11 cellular contexts compared by ENCODE assay signal in the genomic region with DNA sequence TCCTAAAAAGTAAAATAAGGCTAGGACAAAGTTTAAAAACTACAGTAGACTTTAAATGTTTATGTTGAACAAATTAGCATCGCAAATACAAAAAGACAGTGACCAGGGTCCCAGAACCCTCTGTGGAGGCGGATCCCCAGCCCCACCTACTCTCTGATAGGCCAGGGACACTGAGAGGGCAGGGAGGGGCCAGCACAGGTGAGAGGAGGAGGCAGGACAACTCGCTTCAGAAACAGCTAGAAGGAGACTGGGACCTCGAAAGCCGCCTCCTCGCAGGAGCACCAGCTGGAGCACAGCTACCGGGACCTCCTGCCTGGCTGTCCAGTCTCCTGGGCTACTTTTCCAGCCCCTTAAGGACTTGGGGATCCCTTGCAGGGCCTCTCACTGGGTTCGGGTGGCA. TPM values are rescaled to one million over a fixed set of nuclear protein-coding genes. Genes with fewer than 3 reads are reported as not detected.
DNase-seq lines count a peak whose midpoint lies in the region; ATAC-seq and TF ChIP-seq lines count a peak whose summit lies in the region.
"Had no signal": no experiment of that assay in that cellular context is flagged by ENCODE, and none has a peak within 500 bp of the region (broad histone marks: within the 10 kb centered on the region; RNA-seq: fewer than 3 reads in every experiment).

No MANE protein-coding gene starts in this region.

- no peak overlapping the region for H3K27ac Mint-ChIP-seq in Calu3 (ENCODE audit: unreplicated experiment)
- H3K27ac Mint-ChIP-seq in endodermal cell = peak overlapping the region; percentile 35

- WGBS in endodermal cell (ENCODE audit: insufficient coverage in 1 of 2, insufficient read length in 1 of 2), 2 experiments = 62 to 70% methylated on average over 6 to 8 of the region's 8 CpGs
- WGBS in aorta, 2 donors = 83 to 88% methylated on average over 8 of the region's 8 CpGs

- DNase-seq in Calu3 (no peak), HPDE6-E6E7 (ENCODE audit: extremely low spot score) (peak; percentile 22), endodermal cell (peak; percentile 93), mucosa of descending colon (peak; percentile 50 to 64 (median 60)), aorta (no peak)
- DNase-seq: ovary; stimulated activated naive CD8-positive, alpha-beta T cell treated with anti-CD3 and anti-CD28 coated beads, Interleukin-15, amount 100 ng/mL, for 72 hours had no signal

- peaks cover 5% of the 10 kb centered on the region for H3K36me3 Mint-ChIP-seq in Calu3 (ENCODE audit: insufficient read depth, unreplicated experiment)
- peaks cover 22% of the 10 kb centered on the region for H3K36me3 Mint-ChIP-seq in endodermal cell (ENCODE audit: low read depth)

- TF ChIP-seq CTCF in Calu3 (IDR thresholded peaks at IDR 0.05; ENCODE audit: unreplicated experiment) (no peak), endodermal cell (conservative IDR thresholded peaks at IDR 0.05) (no peak), mucosa of descending colon (IDR thresholded peaks at IDR 0.05) (no peak)

- H3K4me3 Mint-ChIP-seq in Calu3 (ENCODE audit: low read depth, unreplicated experiment) = peak overlapping the region; percentile 67
- peak overlapping the region; percentile 67 for H3K4me3 Mint-ChIP-seq in endodermal cell

- H3K4me3 ChIP-seq in endodermal cell (ENCODE audit: low read length) (peak overlapping the region; percentile 74), mucosa of descending colon (no peak overlapping the region), aorta (ENCODE audit: low read length in 2 of 2) (no peak overlapping the region)

- no peaks in the 10 kb centered on the region for H3K9me3 ChIP-seq in endodermal cell (ENCODE audit: control insufficient read depth, low read length)
- no peaks in the 10 kb centered on the region for H3K9me3 ChIP-seq in mucosa of descending colon
- no peaks in the 10 kb centered on the region for H3K9me3 ChIP-seq in aorta (ENCODE audit: control insufficient read depth, low read length)
- H3K9me3 ChIP-seq: ovary had no signal

- H3K9me3 Mint-ChIP-seq in Calu3 (ENCODE audit: low read depth, unreplicated experiment) (no peaks in the 10 kb centered on the region), endodermal cell (no peaks in the 10 kb centered on the region)
- H3K9me3 Mint-ChIP-seq: stimulated activated naive CD8-positive, alpha-beta T cell treated with anti-CD3 and anti-CD28 coated beads, Interleukin-15, amount 100 ng/mL, for 72 hours had no signal

- BruUV-seq in Calu3 (replicated peaks; lab: Mats Ljungman, UMichigan) = no TSS peak

- H3K27me3 ChIP-seq in endodermal cell (ENCODE audit: control insufficient read depth, insufficient read depth, low read length, poor library complexity, severe bottlenecking) = no peaks in the 10 kb centered on the region
- no peaks in the 10 kb centered on the region for H3K27me3 ChIP-seq in aorta (ENCODE audit: control insufficient read depth in 1 of 2, insufficient read depth in 2 of 2, low read length in 1 of 2)
- H3K27me3 ChIP-seq: ovary had no signal

- peaks cover 7% of the 10 kb centered on the region for H3K36me3 ChIP-seq in endodermal cell (ENCODE audit: control insufficient read depth, insufficient read depth, low read length)
- no peaks in the 10 kb centered on the region for H3K36me3 ChIP-seq in mucosa of descending colon (ENCODE audit: low read depth)
- H3K36me3 ChIP-seq in aorta (ENCODE audit: control insufficient read depth in 1 of 2, insufficient read depth in 2 of 2, low read length in 1 of 2) = no peaks in the 10 kb centered on the region
- H3K36me3 ChIP-seq: ovary had no signal

- H3K4me1 ChIP-seq in endodermal cell (ENCODE audit: control insufficient read depth, insufficient read depth, low read length) (no peaks in the 10 kb centered on the region), mucosa of descending colon (ENCODE audit: low read depth) (no peaks in the 10 kb centered on the region), aorta (ENCODE audit: control insufficient read depth in 1 of 2, insufficient read depth in 2 of 2, low read length in 2 of 2) (no peaks in the 10 kb centered on the region)

- no peak overlapping the region for H3K9ac ChIP-seq in endodermal cell (ENCODE audit: extremely low read depth, low read length, poor library complexity, severe bottlenecking)

- H3K4me1 Mint-ChIP-seq in Calu3 (ENCODE audit: low read depth, unreplicated experiment) (no peaks in the 10 kb centered on the region), endodermal cell (peaks cover 18% of the 10 kb centered on the region)

- CTCF ChIA-PET in Calu3 (lab: Charles Lee) = interaction anchor here (0.5 to 0.6 kb wide), 2 partner anchors 74 to 261 kb away, joined by 4 to 5 read pairs; no protein-coding TSS in a partner anchor

- ATAC-seq in mucosa of descending colon (peak; percentile 80), GM18520 (IDR thresholded peaks at IDR 0.05; ENCODE audit: unreplicated experiment) (no peak), HG03439 (IDR thresholded peaks at IDR 0.05; ENCODE audit: unreplicated experiment) (no peak), aorta (ENCODE audit: low FRiP score) (no peak)

- H3K27me3 Mint-ChIP-seq in Calu3 (ENCODE audit: unreplicated experiment) (no peaks in the 10 kb centered on the region), endodermal cell (ENCODE audit: insufficient read depth) (peaks cover 7% of the 10 kb centered on the region)
- H3K27me3 Mint-ChIP-seq: stimulated activated naive CD8-positive, alpha-beta T cell treated with anti-CD3 and anti-CD28 coated beads, Interleukin-15, amount 100 ng/mL, for 72 hours had no signal

- intact Hi-C loops in Calu3 (cut with micrococcal nuclease; ENCODE audit: unreplicated experiment) = no loop called here
- intact Hi-C loops in mucosa of descending colon (cut with DNase I, micrococcal nuclease) = no loop called here
- intact Hi-C loops in aorta (cut with DNase I) = no loop called here

- H3K27ac ChIP-seq in endodermal cell (ENCODE audit: low read depth, low read length) = no peak overlapping the region
- no peak overlapping the region for H3K27ac ChIP-seq in aorta (ENCODE audit: low read depth in 1 of 2, low read length in 2 of 2)
- H3K27ac ChIP-seq: cardiac muscle cell, ovary had no signal

RNA-seq across cellular contexts. Expression of a gene that starts 1.0 kb away (rescaled TPM):
- total RNA-seq in Calu3 (2022) (0.14 and 0.20 TPM in 2 replicates), endodermal cell (under 1 TPM; 0.09 to 0.64 TPM), mucosa of descending colon (under 1 TPM; 0.29 to 0.63 (median 0.29) TPM), aorta (1 to 10 TPM in 1 of 2 donors, not detected in 1; 1.0 TPM)
- polyA plus RNA-seq in endodermal cell (2013, experiment 1 of 2) = 0.07 TPM
- polyA plus RNA-seq in endodermal cell (2013, experiment 2 of 2) = 0.17 TPM
- polyA plus RNA-seq in aorta = under 1 TPM in 1 of 2 donors, not detected in 1; 0.03 TPM
- total RNA-seq: M059J had no signal

RNA-seq across cellular contexts. Expression of a gene that starts 50.9 kb away (rescaled TPM):
- 37.8 and 41.0 TPM in 2 replicates for total RNA-seq in Calu3 (2022)
- 10 to 100 TPM; 86.3 to 91.1 TPM for total RNA-seq in endodermal cell
- 28.2 TPM for polyA plus RNA-seq in endodermal cell (2013, experiment 1 of 2)
- 25.0 TPM for polyA plus RNA-seq in endodermal cell (2013, experiment 2 of 2)
- 10 to 100 TPM; 24.9 to 32.8 (median 30.5) TPM for total RNA-seq in mucosa of descending colon
- total RNA-seq in aorta = 10 to 100 TPM; 26.0 to 30.4 TPM
- polyA plus RNA-seq in aorta = 1 to 10 TPM; 2.9 to 8.3 TPM

Comparison
In these comparisons a context has a peak if more than half of its experiments do, and no peak if none do; other contexts are left out.
1. DNase-seq: peak in HPDE6-E6E7 (single experiment), endodermal cell (single experiment) and mucosa of descending colon (3 of 3); none in Calu3 (single experiment) and aorta (0 of 2).